ENCODE assay signal across 17 cellular contexts in genomic region chr11:68524681-68525080, GRCh38.
DNase-seq lines count a peak whose midpoint lies in the region; ATAC-seq, FAIRE-seq and TF ChIP-seq lines count a peak whose summit lies in the region.
"Had no signal": no experiment of that assay in that cellular context is flagged by ENCODE, and none has a peak within 500 bp of the region (broad histone marks: within the 10 kb centered on the region; RNA-seq: fewer than 3 reads in every experiment).

No MANE protein-coding gene starts in this region.

- no peak overlapping the region for H2AK5ac ChIP-seq in H1 (ENCODE audit: low read depth, low read length)

- no peak overlapping the region for H2BK20ac ChIP-seq in H1 (ENCODE audit: low read length)

- H3K27ac ChIP-seq in H1 (ENCODE audit: low read depth, low read length) = no peak overlapping the region; the same call in 1 of the 2 replicates
- peak overlapping the region in 1 of 5 donors; percentile 13 for H3K27ac ChIP-seq in adrenal gland
- H3K27ac ChIP-seq: brain microvascular endothelial cell, GM23248 had no signal

- TF ChIP-seq RAD21 in H1 (IDR thresholded peaks at IDR 0.05 in 1 of 2, conservative IDR thresholded peaks at IDR 0.05 in 1 of 2; ENCODE audit: low read depth in 2 of 2, low read length in 2 of 2) = no peak

- no peak overlapping the region for H3K18ac ChIP-seq in H1 (ENCODE audit: extremely low read depth, low read length)

- no peak overlapping the region for H3K14ac ChIP-seq in H1 (ENCODE audit: insufficient read length)

- no peak overlapping the region for H3K56ac ChIP-seq in H1 (replicated peaks; ENCODE audit: insufficient read length, low read depth, low read length)

- no peak overlapping the region for H4K8ac ChIP-seq in H1 (ENCODE audit: extremely low read depth, insufficient read depth, low read length)

- H3K9ac ChIP-seq in H1 (replicated peaks in 1 of 4; ENCODE audit: extremely low read depth in 1 of 4, low read depth in 3 of 4, low read length in 3 of 4) = no peak overlapping the region
- H3K9ac ChIP-seq: GM23248 had no signal

- no peak for TF ChIP-seq EP300 in H1 (IDR thresholded peaks at IDR 0.05; ENCODE audit: borderline replicate concordance in 1 of 2, low read depth in 2 of 2, low read length in 2 of 2)

- no peak overlapping the region for H3K23ac ChIP-seq in H1 (ENCODE audit: insufficient read length)

- peaks cover 69 to 76% of the 10 kb centered on the region in 2 donors for H3K4me1 Mint-ChIP-seq in natural killer cell
- H3K4me1 Mint-ChIP-seq in natural killer cell treated with Interleukin-12 subunit alpha and Interleukin-12 subunit beta and Interleukin-15 and Interleukin-18, amount 100 ng/mL, for 72 hours (ENCODE audit: low read depth in 2 of 2) = peaks cover 62 to 65% of the 10 kb centered on the region in 2 donors

- H3K36me3 ChIP-seq in H1 (ENCODE audit: control insufficient read depth in 2 of 4, insufficient read depth in 4 of 4, low read length in 3 of 4) = peaks cover 9 to 52% (median 24%) of the 10 kb centered on the region in 4 experiments
- no peaks in the 10 kb centered on the region for H3K36me3 ChIP-seq in mucosa of descending colon (ENCODE audit: low read depth)
- peaks cover 0 to 32% of the 10 kb centered on the region in 2 donors for H3K36me3 ChIP-seq in adrenal gland (replicated peaks in 1 of 2)

- TF ChIP-seq CTCF in natural killer cell (IDR thresholded peaks at IDR 0.05) (no peak), H1 (IDR thresholded peaks at IDR 0.05; ENCODE audit: control extremely low read depth in 1 of 3, insufficient read depth in 1 of 3, low read depth in 1 of 3, low read length in 3 of 3) (no peak), mucosa of descending colon (IDR thresholded peaks at IDR 0.05) (no peak), adrenal gland (IDR thresholded peaks at IDR 0.05) (no peak)

- no peak for DNase-seq in natural killer cell
- DNase-seq in natural killer cell treated with Interleukin-12 subunit alpha and Interleukin-12 subunit beta and Interleukin-15 and Interleukin-18, amount 100 ng/mL, for 72 hours (ENCODE audit: low spot score) = no peak
- no peak for DNase-seq in H1 (ENCODE audit: low read depth in 1 of 2, low spot score in 2 of 2)
- DNase-seq in mucosa of descending colon = peak in 2 of 3 donors; percentile 29 to 39
- no peak for DNase-seq in adrenal gland
- no peak for DNase-seq in central memory CD4-positive, alpha-beta T cell
- DNase-seq in islet precursor cell = no peak
- DNase-seq: activated CD4-positive, alpha-beta T cell treated with anti-CD3 and anti-CD28 coated beads for 4 hours; activated effector memory CD4-positive, alpha-beta T cell treated with Interleukin-2 at 50 U/mL for 16 hours; AML-193; brain microvascular endothelial cell; EL; GM23248; MG63 had no signal

- peaks cover 8 to 16% of the 10 kb centered on the region in 2 experiments for H4K20me1 ChIP-seq in H1 (replicated peaks in 1 of 2; ENCODE audit: control insufficient read depth in 1 of 2, insufficient read depth in 2 of 2, low read length in 2 of 2)

- POLR2A ChIA-PET in H1 (lab: Charles Lee; ENCODE audit: partially characterized antibody) = no interaction called here

- CTCF ChIA-PET in H1 (lab: Charles Lee; ENCODE audit: partially characterized antibody) = interaction anchor here (1.1 to 1.4 kb wide), 2 partner anchors 60 to 274 kb away, joined by 3 to 4 read pairs; no protein-coding TSS in a partner anchor

- ATAC-seq in natural killer cell = no peak
- no peak for ATAC-seq in natural killer cell treated with Interleukin-12 subunit alpha and Interleukin-12 subunit beta and Interleukin-15 and Interleukin-18, amount 100 ng/mL, for 72 hours
- ATAC-seq in mucosa of descending colon = peak; percentile 40
- no peak for ATAC-seq in HG03280 (IDR thresholded peaks at IDR 0.05; ENCODE audit: unreplicated experiment)

- H3K9me3 Mint-ChIP-seq in natural killer cell = no peaks in the 10 kb centered on the region
- no peaks in the 10 kb centered on the region for H3K9me3 Mint-ChIP-seq in natural killer cell treated with Interleukin-12 subunit alpha and Interleukin-12 subunit beta and Interleukin-15 and Interleukin-18, amount 100 ng/mL, for 72 hours
- H3K9me3 Mint-ChIP-seq: memory B cell had no signal

- H2BK120ac ChIP-seq in H1 (replicated peaks; ENCODE audit: low read depth, low read length) = no peak overlapping the region

- no peak overlapping the region for H3K4ac ChIP-seq in H1 (replicated peaks; ENCODE audit: insufficient read length, low read depth, low read length)

- H3K36me3 Mint-ChIP-seq in natural killer cell = peaks cover 11% of the 10 kb centered on the region
- H3K36me3 Mint-ChIP-seq in natural killer cell treated with Interleukin-12 subunit alpha and Interleukin-12 subunit beta and Interleukin-15 and Interleukin-18, amount 100 ng/mL, for 72 hours = peaks cover 38% of the 10 kb centered on the region

- H3K27me3 Mint-ChIP-seq in natural killer cell (ENCODE audit: low read depth in 2 of 2) = no peaks in the 10 kb centered on the region
- H3K27me3 Mint-ChIP-seq in natural killer cell treated with Interleukin-12 subunit alpha and Interleukin-12 subunit beta and Interleukin-15 and Interleukin-18, amount 100 ng/mL, for 72 hours = no peaks in the 10 kb centered on the region
- H3K27me3 Mint-ChIP-seq: memory B cell had no signal

- H3K4me1 ChIP-seq in H1 (replicated peaks in 1 of 4; ENCODE audit: control insufficient read depth in 3 of 4, insufficient read depth in 4 of 4, low read length in 3 of 4) = peaks cover 0 to 3% (median 0%) of the 10 kb centered on the region in 4 experiments; a peak in 2 of 7 replicates
- peaks cover 35% of the 10 kb centered on the region for H3K4me1 ChIP-seq in mucosa of descending colon (ENCODE audit: low read depth)
- H3K4me1 ChIP-seq in adrenal gland (replicated peaks in 1 of 2) = peaks cover 17 to 49% of the 10 kb centered on the region in 2 donors

- TF ChIP-seq POLR2A in H1 (IDR thresholded peaks at IDR 0.05; ENCODE audit: control extremely low read depth in 1 of 2, low read depth in 2 of 2, low read length in 2 of 2) (no peak), adrenal gland (IDR thresholded peaks at IDR 0.05) (no peak)

- H2BK15ac ChIP-seq in H1 (ENCODE audit: low read length) = no peak overlapping the region

- no peak overlapping the region for H3K4me3 ChIP-seq in H1 (ENCODE audit: extremely low read depth in 1 of 4, insufficient read depth in 2 of 4, low read depth in 3 of 4, low read length in 4 of 4)
- H3K4me3 ChIP-seq in mucosa of descending colon = no peak overlapping the region
- no peak overlapping the region for H3K4me3 ChIP-seq in adrenal gland
- H3K4me3 ChIP-seq: GM23248, MG63 had no signal

- 84% methylated on average over 2 of the region's 2 CpGs; no CpG with 5 or more reads in 1 of the 2 experiments for WGBS in H1 (ENCODE audit: extremely low coverage in 1 of 2, insufficient coverage in 1 of 2, insufficient read length in 1 of 2, insufficient replicate concordance in 2 of 2, low coverage in 1 of 2, low lambda C conversion rate in 2 of 2, missing lambda C conversion rate in 1 of 2), 2 experiments
- 44 to 70% (median 64%) methylated on average over 2 of the region's 2 CpGs for WGBS in adrenal gland, 4 donors

- H3K79me2 ChIP-seq in H1 (ENCODE audit: control insufficient read depth in 1 of 2, insufficient read depth in 2 of 2, low read length in 2 of 2) = peaks cover 0 to 89% of the 10 kb centered on the region in 2 experiments; a peak in 3 of 4 replicates

- no peak for FAIRE-seq in H1 (lab: Jason Lieb, UNC)
- FAIRE-seq: GM12892 had no signal

- H3K27me3 ChIP-seq in H1 (replicated peaks in 1 of 4; ENCODE audit: control insufficient read depth in 3 of 4, extremely low read depth in 1 of 4, insufficient read depth in 3 of 4, low read length in 3 of 4) (no peaks in the 10 kb centered on the region), adrenal gland (no peaks in the 10 kb centered on the region)
- H3K27me3 ChIP-seq: brain microvascular endothelial cell, MG63 had no signal

- intact Hi-C loops in natural killer cell (cut with micrococcal nuclease) (no loop called here), mucosa of descending colon (cut with DNase I, micrococcal nuclease) (loop anchor here in 1 of 2 donors (2.0 kb wide), 1 partner anchor 22 kb away; no protein-coding TSS in a partner anchor), adrenal gland (cut with DNase I) (loop anchor here in 1 of 2 donors (5.0 kb wide), 1 partner anchor 37 kb away; no protein-coding TSS in a partner anchor)

- peak overlapping the region; percentile 22 to 69 for H3K27ac Mint-ChIP-seq in natural killer cell
- peak overlapping the region in 1 of 2 donors; percentile 47 for H3K27ac Mint-ChIP-seq in natural killer cell treated with Interleukin-12 subunit alpha and Interleukin-12 subunit beta and Interleukin-15 and Interleukin-18, amount 100 ng/mL, for 72 hours

- H2BK5ac ChIP-seq in H1 (ENCODE audit: low read depth, low read length) = peak overlapping the region; percentile 61; the same call in 1 of the 2 replicates

- no peak overlapping the region for H2AFZ ChIP-seq in H1 (ENCODE audit: low read length)
- H2AFZ ChIP-seq: GM23248 had no signal

- H3K79me1 ChIP-seq in H1 (ENCODE audit: low read depth, low read length) = peaks cover 17% of the 10 kb centered on the region; the same call in 1 of the 2 replicates

- no peak overlapping the region for H3K4me2 ChIP-seq in H1 (ENCODE audit: insufficient read depth in 1 of 2, low read depth in 2 of 2, low read length in 2 of 2)

- H2BK12ac ChIP-seq in H1 (ENCODE audit: low read depth, low read length) = 0 out of 2 replicates have a peak overlapping the region, but pooled peaks have one; percentile 51

- no peaks in the 10 kb centered on the region for H3K23me2 ChIP-seq in H1 (ENCODE audit: low read depth, low read length)

- H4K5ac ChIP-seq in H1 (ENCODE audit: insufficient read length, low read depth, low read length) = no peak overlapping the region

- H3K9me3 ChIP-seq in H1 (ENCODE audit: insufficient read depth in 2 of 2, low read depth in 1 of 2, low read length in 1 of 2) (no peaks in the 10 kb centered on the region), mucosa of descending colon (no peaks in the 10 kb centered on the region), adrenal gland (replicated peaks in 1 of 3) (no peaks in the 10 kb centered on the region)
- H3K9me3 ChIP-seq: MG63 had no signal

- no peak overlapping the region for H3K4me3 Mint-ChIP-seq in natural killer cell
- H3K4me3 Mint-ChIP-seq in natural killer cell treated with Interleukin-12 subunit alpha and Interleukin-12 subunit beta and Interleukin-15 and Interleukin-18, amount 100 ng/mL, for 72 hours = no peak overlapping the region
- H3K4me3 Mint-ChIP-seq: memory B cell had no signal

- H4K91ac ChIP-seq in H1 (replicated peaks; ENCODE audit: insufficient read length, low read length) = no peak overlapping the region

TF ChIP-seq in H1, 55 proteins besides CTCF, POLR2A, EP300 and RAD21 (continues in another document):
- TF ChIP-seq FOSL1 (IDR thresholded peaks at IDR 0.05; ENCODE audit: insufficient read depth, low read depth, low read length) = no peak
- no peak for TF ChIP-seq TCF12 (IDR thresholded peaks at IDR 0.05; ENCODE audit: low read depth, low read length)
- TF ChIP-seq TBP (IDR thresholded peaks at IDR 0.05; ENCODE audit: low read depth, low read length) = no peak
- TF ChIP-seq SP4 (IDR thresholded peaks at IDR 0.05; ENCODE audit: low read length) = no peak
- no peak for TF ChIP-seq JUN (IDR thresholded peaks at IDR 0.05; ENCODE audit: low read depth, low read length)
- TF ChIP-seq BACH1 (IDR thresholded peaks at IDR 0.05; ENCODE audit: low read length) = no peak
- TF ChIP-seq BRCA1 (IDR thresholded peaks at IDR 0.05; ENCODE audit: low read depth, low read length) = no peak

Comparison
In these comparisons a context has a peak if more than half of its experiments do, and no peak if none do; other contexts are left out.
1. DNase-seq: peak in mucosa of descending colon (2 of 3); none in natural killer cell (single experiment), natural killer cell treated with Interleukin-12 subunit alpha and Interleukin-12 subunit beta and Interleukin-15 and Interleukin-18, amount 100 ng/mL, for 72 hours (single experiment), H1 (0 of 2), adrenal gland (0 of 7), central memory CD4-positive, alpha-beta T cell (single experiment) and islet precursor cell (single experiment).